ENCODE assay signal across 7 cellular contexts in the genomic region with DNA sequence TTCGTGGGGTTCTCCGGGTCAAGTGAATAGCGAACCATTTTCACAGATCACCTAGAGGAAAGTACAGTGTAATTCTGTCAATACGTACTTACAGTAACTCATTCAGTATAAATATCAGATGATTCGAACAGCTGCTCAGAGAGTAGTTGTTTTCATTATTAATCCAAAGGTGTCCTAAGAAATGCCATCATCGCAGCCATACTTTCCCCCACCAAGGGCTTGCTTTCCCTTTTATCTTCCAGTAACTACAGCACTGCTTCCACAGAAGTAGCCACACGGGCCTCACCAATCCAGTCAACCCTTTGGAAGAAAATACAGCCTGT. TPM values are rescaled to one million over a fixed set of nuclear protein-coding genes. Genes with fewer than 3 reads are reported as not detected.
DNase-seq lines count a peak whose midpoint lies in the region; ATAC-seq and TF ChIP-seq lines count a peak whose summit lies in the region.

No MANE protein-coding gene starts in this region.

- no peak for TF ChIP-seq CTCF in HFFc6 (IDR thresholded peaks at IDR 0.05)
- TF ChIP-seq CTCF in stomach (IDR thresholded peaks at IDR 0.05) = no peak

- peak overlapping the region; percentile 96 for H3K9ac ChIP-seq in iPS-20b (ENCODE audit: low read depth, low read length)

- H3K27ac ChIP-seq in iPS-20b (ENCODE audit: low read length) = peak overlapping the region; percentile 93
- peak overlapping the region; percentile 81 to 97 (median 94) for H3K27ac ChIP-seq in stomach

- TF ChIP-seq EP300 in stomach (IDR thresholded peaks at IDR 0.05) = no peak

- H3K36me3 Mint-ChIP-seq in HFFc6 (ENCODE audit: low read depth) = peaks cover 52% of the 10 kb centered on the region
- peaks cover 49% of the 10 kb centered on the region for H3K36me3 Mint-ChIP-seq in activated T-helper 1 cell treated with anti-CD3 and anti-CD28 coated beads, Interleukin-12 subunit alpha, Interleukin-12 subunit beta, Interleukin-2, Interleukin-4 antibody, amounts not matched to agents 30 ng/mL and 10 ng/mL and 1 ng/mL, durations not matched to agents 14 hours and 24 hours and 36 hours (ENCODE audit: low read depth)

- no peaks in the 10 kb centered on the region; the same call in 1 of the 2 replicates for H3K9me3 Mint-ChIP-seq in HFFc6
- H3K9me3 Mint-ChIP-seq in activated T-helper 1 cell treated with anti-CD3 and anti-CD28 coated beads, Interleukin-12 subunit alpha, Interleukin-12 subunit beta, Interleukin-2, Interleukin-4 antibody, amounts not matched to agents 30 ng/mL and 10 ng/mL and 1 ng/mL, durations not matched to agents 14 hours and 24 hours and 36 hours = no peaks in the 10 kb centered on the region

- H3K27me3 ChIP-seq in iPS-20b (ENCODE audit: insufficient read depth, low read length) (no peaks in the 10 kb centered on the region), stomach (no peaks in the 10 kb centered on the region)

- ATAC-seq in GM18909 (IDR thresholded peaks at IDR 0.05; ENCODE audit: poor library complexity, unreplicated experiment) = no peak

- H3K4me1 ChIP-seq in iPS-20b (ENCODE audit: insufficient read depth, low read length) (peaks cover 23% of the 10 kb centered on the region), stomach (peaks cover 16 to 51% (median 37%) of the 10 kb centered on the region in 4 donors)

- intact Hi-C loops in activated T-helper 1 cell treated with anti-CD3 and anti-CD28 coated beads, Interleukin-12 subunit alpha, Interleukin-12 subunit beta, Interleukin-2, Interleukin-4 antibody, amounts not matched to agents 30 ng/mL and 10 ng/mL and 1 ng/mL, durations not matched to agents 14 hours and 24 hours and 36 hours (cut with micrococcal nuclease) = loop anchor here (1.0 to 10.0 kb wide), 4 partner anchors 70 to 1386 kb away; partner anchors contain the start of genes CFAP53, ME2 and SKA1
- intact Hi-C loops in stomach (cut with DNase I; ENCODE audit: low total_unique reads) = no loop called here

- H3K4me1 Mint-ChIP-seq in HFFc6 (ENCODE audit: low read depth) = peaks cover 84% of the 10 kb centered on the region
- H3K4me1 Mint-ChIP-seq in activated T-helper 1 cell treated with anti-CD3 and anti-CD28 coated beads, Interleukin-12 subunit alpha, Interleukin-12 subunit beta, Interleukin-2, Interleukin-4 antibody, amounts not matched to agents 30 ng/mL and 10 ng/mL and 1 ng/mL, durations not matched to agents 14 hours and 24 hours and 36 hours (ENCODE audit: low read depth) = peaks cover 56% of the 10 kb centered on the region

- H3K36me3 ChIP-seq in iPS-20b (ENCODE audit: insufficient read depth, low read depth, low read length) = peaks cover 45% of the 10 kb centered on the region
- peaks cover 22 to 39% (median 37%) of the 10 kb centered on the region in 4 donors for H3K36me3 ChIP-seq in stomach

- WGBS in stomach, 5 donors = 6 to 20% (median 8%) methylated on average over 7 of the region's 7 CpGs

- H3K4me3 Mint-ChIP-seq in HFFc6 = peak overlapping the region; percentile 100
- peak overlapping the region; percentile 93 for H3K4me3 Mint-ChIP-seq in activated T-helper 1 cell treated with anti-CD3 and anti-CD28 coated beads, Interleukin-12 subunit alpha, Interleukin-12 subunit beta, Interleukin-2, Interleukin-4 antibody, amounts not matched to agents 30 ng/mL and 10 ng/mL and 1 ng/mL, durations not matched to agents 14 hours and 24 hours and 36 hours

- TF ChIP-seq POLR2A in stomach (IDR thresholded peaks at IDR 0.05) = no peak

- DNase-seq in HFFc6 (no peak), stomach (no peak), HT-29 (ENCODE audit: low spot score) (no peak), A172 (ENCODE audit: low spot score) (no peak)
- no peak for DNase-seq in activated T-helper 1 cell treated with anti-CD3 and anti-CD28 coated beads, Interleukin-12 subunit alpha, Interleukin-12 subunit beta, Interleukin-2, Interleukin-4 antibody, amounts not matched to agents 30 ng/mL and 10 ng/mL and 1 ng/mL, durations not matched to agents 14 hours and 24 hours and 36 hours (ENCODE audit: low spot score)

- H3K27me3 Mint-ChIP-seq in HFFc6 (ENCODE audit: insufficient read depth) = peaks cover 7% of the 10 kb centered on the region
- H3K27me3 Mint-ChIP-seq in activated T-helper 1 cell treated with anti-CD3 and anti-CD28 coated beads, Interleukin-12 subunit alpha, Interleukin-12 subunit beta, Interleukin-2, Interleukin-4 antibody, amounts not matched to agents 30 ng/mL and 10 ng/mL and 1 ng/mL, durations not matched to agents 14 hours and 24 hours and 36 hours (ENCODE audit: insufficient read depth) = no peaks in the 10 kb centered on the region

- H3K9me3 ChIP-seq in iPS-20b (ENCODE audit: insufficient read depth, low read depth, low read length) (no peaks in the 10 kb centered on the region), stomach (no peaks in the 10 kb centered on the region)

- H3K4me3 ChIP-seq in iPS-20b (ENCODE audit: low read length) = peak overlapping the region; percentile 92
- H3K4me3 ChIP-seq in stomach = peak overlapping the region; percentile 69 to 84 (median 77)

- peak overlapping the region; percentile 87 for H3K27ac Mint-ChIP-seq in HFFc6
- H3K27ac Mint-ChIP-seq in activated T-helper 1 cell treated with anti-CD3 and anti-CD28 coated beads, Interleukin-12 subunit alpha, Interleukin-12 subunit beta, Interleukin-2, Interleukin-4 antibody, amounts not matched to agents 30 ng/mL and 10 ng/mL and 1 ng/mL, durations not matched to agents 14 hours and 24 hours and 36 hours = peak overlapping the region; percentile 98

RNA-seq across cellular contexts. Expression of gene RPL17, which starts 0.8 kb away (rescaled TPM):
- total RNA-seq in HFFc6 (2021; fragmentation: NEBNext Ultra II Directional; extraction: Animal tissue kit (Norgen Biotek cat#: 25700)) = 1,000 to 10,000 TPM; 1,721 to 1,851 (median 1,752) TPM
- 2,043 and 2,063 TPM in 2 replicates for total RNA-seq in activated T-helper 1 cell treated with anti-CD3 and anti-CD28 coated beads, Interleukin-12 subunit alpha, Interleukin-12 subunit beta, Interleukin-2, Interleukin-4 antibody, amounts not matched to agents 30 ng/mL and 10 ng/mL and 1 ng/mL, durations not matched to agents 14 hours and 24 hours and 36 hours
- 1,000 to 10,000 TPM; 1,310 to 2,416 (median 1,610) TPM for total RNA-seq in stomach
- polyA plus RNA-seq in stomach = 1,000 to 10,000 TPM; 3,104 to 3,954 (median 3,404) TPM
- 1,195 and 1,256 TPM in 2 replicates for total RNA-seq in HT-29 (2014; rRNA removed; shearing (Covaris generic))
- total RNA-seq in A172 (2014; rRNA removed; shearing (Covaris generic)) = 1,215 and 1,245 TPM in 2 replicates

RNA-seq across cellular contexts. Expression of gene C18orf32, which starts 4.5 kb away (rescaled TPM):
- 10 to 100 TPM; 29.8 to 44.5 (median 32.4) TPM for total RNA-seq in HFFc6 (2021; fragmentation: NEBNext Ultra II Directional; extraction: Animal tissue kit (Norgen Biotek cat#: 25700))
- 28.7 and 31.2 TPM in 2 replicates for total RNA-seq in activated T-helper 1 cell treated with anti-CD3 and anti-CD28 coated beads, Interleukin-12 subunit alpha, Interleukin-12 subunit beta, Interleukin-2, Interleukin-4 antibody, amounts not matched to agents 30 ng/mL and 10 ng/mL and 1 ng/mL, durations not matched to agents 14 hours and 24 hours and 36 hours
- total RNA-seq in stomach = 100 to 1,000 TPM in 1 of 5 donors, 10 to 100 TPM in 3, under 1 TPM in 1; 0.58 to 186 (median 22.3) TPM
- polyA plus RNA-seq in stomach = 100 to 1,000 TPM in 1 of 3 donors, 10 to 100 TPM in 2; 65.9 to 124 (median 75.1) TPM
- total RNA-seq in HT-29 (2014; rRNA removed; shearing (Covaris generic)) = 7.1 and 9.8 TPM in 2 replicates
- total RNA-seq in A172 (2014; rRNA removed; shearing (Covaris generic)) = 37.5 and 54.1 TPM in 2 replicates

RNA-seq across cellular contexts. Expression of gene DYM, which starts 31.1 kb away (rescaled TPM):
- total RNA-seq in HFFc6 (2021; fragmentation: NEBNext Ultra II Directional; extraction: Animal tissue kit (Norgen Biotek cat#: 25700)) = 10 to 100 TPM; 31.2 to 46.6 (median 40.8) TPM
- 56.9 and 66.1 TPM in 2 replicates for total RNA-seq in activated T-helper 1 cell treated with anti-CD3 and anti-CD28 coated beads, Interleukin-12 subunit alpha, Interleukin-12 subunit beta, Interleukin-2, Interleukin-4 antibody, amounts not matched to agents 30 ng/mL and 10 ng/mL and 1 ng/mL, durations not matched to agents 14 hours and 24 hours and 36 hours
- 100 to 1,000 TPM in 3 of 5 donors, 10 to 100 TPM in 2; 51.4 to 319 (median 127) TPM for total RNA-seq in stomach
- polyA plus RNA-seq in stomach = 10 to 100 TPM; 12.1 to 19.2 (median 17.1) TPM
- total RNA-seq in HT-29 (2014; rRNA removed; shearing (Covaris generic)) = 28.4 and 37.1 TPM in 2 replicates
- 16.7 and 23.6 TPM in 2 replicates for total RNA-seq in A172 (2014; rRNA removed; shearing (Covaris generic))
